Comparison of ENCODE assay signal across 8 cellular contexts in the genomic region with DNA sequence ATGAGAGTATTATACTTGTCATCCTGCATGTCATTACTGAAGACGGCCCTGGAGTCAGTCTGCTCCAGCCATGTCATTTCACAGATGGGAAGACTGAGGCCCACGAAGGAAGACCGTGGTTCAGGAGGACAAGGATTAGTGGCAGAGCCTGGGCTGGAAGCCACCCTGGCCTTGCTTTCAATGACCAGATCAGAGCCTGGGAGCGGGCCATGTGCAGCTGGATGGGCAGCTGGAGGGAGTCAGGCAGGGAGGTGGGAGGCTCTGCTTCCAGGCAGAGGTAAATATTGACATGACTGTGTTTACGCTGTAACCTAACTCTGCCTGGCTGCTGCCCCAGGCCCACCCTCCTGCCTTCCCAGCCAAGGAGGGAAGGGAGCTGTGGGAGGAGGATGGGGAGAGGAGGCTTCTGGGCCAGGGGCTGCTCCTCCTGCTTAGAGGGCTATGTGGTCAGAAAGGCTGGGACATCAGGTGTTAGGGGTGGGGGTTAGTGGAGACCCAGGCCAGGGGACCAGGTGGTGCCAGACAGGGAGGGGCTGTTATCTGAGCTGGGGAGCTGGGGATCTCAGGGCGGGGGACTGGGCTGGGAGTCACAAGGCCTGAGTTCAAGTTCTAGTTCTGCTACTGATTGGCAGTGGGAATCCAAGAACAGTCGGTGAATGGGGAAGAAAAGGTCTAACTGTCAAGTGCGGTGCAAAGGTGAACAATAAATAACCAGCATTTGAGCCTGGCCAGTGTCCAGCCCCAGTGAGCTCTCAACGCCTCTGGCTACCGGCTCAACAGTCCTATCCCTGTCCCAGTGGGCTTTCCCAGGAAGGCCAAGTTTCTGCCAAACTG. TPM values are rescaled to one million over a fixed set of nuclear protein-coding genes. Genes with fewer than 3 reads are reported as not detected.
DNase-seq lines count a peak whose midpoint lies in the region; ATAC-seq and TF ChIP-seq lines count a peak whose summit lies in the region.

No MANE protein-coding gene starts in this region.

- dilution Hi-C loops in mammary epithelial cell (cut with HindIII; ENCODE audit: low sequenced_read_pairs): loop anchor here (5.0 kb wide), 1 partner anchor 46 kb away; the partner anchor contains the start of gene ECE1

- WGBS in mammary epithelial cell (ENCODE audit: low coverage, missing lambda C conversion rate): 82% methylated on average over 8 of the region's 10 CpGs
- 24% methylated on average over 10 of the region's 10 CpGs for WGBS in liver
- WGBS in urinary bladder: 29% methylated on average over 10 of the region's 10 CpGs

- TF ChIP-seq RAD21 in liver (IDR thresholded peaks at IDR 0.05): no peak

- no peaks in the 10 kb centered on the region for H3K9me3 Mint-ChIP-seq in MCF 10A (ENCODE audit: unreplicated experiment)
- no peaks in the 10 kb centered on the region for H3K9me3 Mint-ChIP-seq in activated T-helper 1 cell treated with anti-CD3 and anti-CD28 coated beads, Interleukin-12 subunit alpha, Interleukin-12 subunit beta, Interleukin-2, Interleukin-4 antibody, amounts not matched to agents 30 ng/mL and 10 ng/mL and 1 ng/mL, durations not matched to agents 14 hours and 24 hours and 36 hours

- no peak overlapping the region for H3K4me2 ChIP-seq in mammary epithelial cell (ENCODE audit: insufficient read depth, low read depth, low read length)

- H3K36me3 Mint-ChIP-seq in MCF 10A (ENCODE audit: insufficient read depth, unreplicated experiment): no peaks in the 10 kb centered on the region
- peaks cover 28% of the 10 kb centered on the region for H3K36me3 Mint-ChIP-seq in activated T-helper 1 cell treated with anti-CD3 and anti-CD28 coated beads, Interleukin-12 subunit alpha, Interleukin-12 subunit beta, Interleukin-2, Interleukin-4 antibody, amounts not matched to agents 30 ng/mL and 10 ng/mL and 1 ng/mL, durations not matched to agents 14 hours and 24 hours and 36 hours (ENCODE audit: low read depth)

- ATAC-seq in HG03280 (IDR thresholded peaks at IDR 0.05; ENCODE audit: unreplicated experiment): no peak

- intact Hi-C loops in MCF 10A (cut with micrococcal nuclease) (no loop called here), mammary epithelial cell (cut with micrococcal nuclease) (no loop called here)
- intact Hi-C loops in activated T-helper 1 cell treated with anti-CD3 and anti-CD28 coated beads, Interleukin-12 subunit alpha, Interleukin-12 subunit beta, Interleukin-2, Interleukin-4 antibody, amounts not matched to agents 30 ng/mL and 10 ng/mL and 1 ng/mL, durations not matched to agents 14 hours and 24 hours and 36 hours (cut with micrococcal nuclease): no loop called here

- H3K36me3 ChIP-seq in mammary epithelial cell (ENCODE audit: insufficient read depth, low read length) (no peaks in the 10 kb centered on the region), liver (ENCODE audit: control insufficient read depth in 4 of 4, insufficient read depth in 3 of 4, low read depth in 1 of 4, low read length in 3 of 4) (no peaks in the 10 kb centered on the region), urinary bladder (ENCODE audit: insufficient read depth) (no peaks in the 10 kb centered on the region), H7 (replicated peaks; ENCODE audit: control insufficient read depth, insufficient read depth, low read length) (no peaks in the 10 kb centered on the region)

- in situ Hi-C loops in mammary epithelial cell (cut with MboI; ENCODE audit: low sequenced_read_pairs in 2 of 2): no loop called here

- CTCF ChIA-PET in MCF 10A (lab: Yijun Ruan, JAX): interaction anchor here (0.5 to 5.6 kb wide), 5 partner anchors 85 to 553 kb away, joined by 3 to 27 read pairs (median 4); no protein-coding TSS in a partner anchor
- CTCF ChIA-PET in mammary epithelial cell (lab: Charles Lee; ENCODE audit: low non-redundant PET): no interaction called here

- H3K27me3 ChIP-seq in mammary epithelial cell (ENCODE audit: insufficient read depth, low read length) (no peaks in the 10 kb centered on the region), liver (ENCODE audit: control insufficient read depth in 4 of 4, insufficient read depth in 4 of 4, low read length in 3 of 4) (no peaks in the 10 kb centered on the region), H7 (ENCODE audit: control insufficient read depth, insufficient read depth, low read length) (peaks cover 3% of the 10 kb centered on the region)

- H3K4me3 Mint-ChIP-seq in MCF 10A (ENCODE audit: unreplicated experiment): no peak overlapping the region
- H3K4me3 Mint-ChIP-seq in activated T-helper 1 cell treated with anti-CD3 and anti-CD28 coated beads, Interleukin-12 subunit alpha, Interleukin-12 subunit beta, Interleukin-2, Interleukin-4 antibody, amounts not matched to agents 30 ng/mL and 10 ng/mL and 1 ng/mL, durations not matched to agents 14 hours and 24 hours and 36 hours: peak overlapping the region; percentile 26

- peak overlapping the region; percentile 67 for H3K27ac Mint-ChIP-seq in MCF 10A (ENCODE audit: low read depth, unreplicated experiment)
- H3K27ac Mint-ChIP-seq in activated T-helper 1 cell treated with anti-CD3 and anti-CD28 coated beads, Interleukin-12 subunit alpha, Interleukin-12 subunit beta, Interleukin-2, Interleukin-4 antibody, amounts not matched to agents 30 ng/mL and 10 ng/mL and 1 ng/mL, durations not matched to agents 14 hours and 24 hours and 36 hours: peak overlapping the region; percentile 52

- no peaks in the 10 kb centered on the region for H4K20me1 ChIP-seq in mammary epithelial cell (ENCODE audit: insufficient read depth, low read length)

- DNase-seq in MCF 10A (ENCODE audit: unreplicated experiment) (no peak), mammary epithelial cell (no peak), T-helper 9 cell (no peak), H7 (no peak)
- DNase-seq in activated T-helper 1 cell treated with anti-CD3 and anti-CD28 coated beads, Interleukin-12 subunit alpha, Interleukin-12 subunit beta, Interleukin-2, Interleukin-4 antibody, amounts not matched to agents 30 ng/mL and 10 ng/mL and 1 ng/mL, durations not matched to agents 14 hours and 24 hours and 36 hours (ENCODE audit: low spot score): no peak

- no peaks in the 10 kb centered on the region for H3K27me3 Mint-ChIP-seq in MCF 10A (ENCODE audit: insufficient read depth, unreplicated experiment)
- no peaks in the 10 kb centered on the region for H3K27me3 Mint-ChIP-seq in activated T-helper 1 cell treated with anti-CD3 and anti-CD28 coated beads, Interleukin-12 subunit alpha, Interleukin-12 subunit beta, Interleukin-2, Interleukin-4 antibody, amounts not matched to agents 30 ng/mL and 10 ng/mL and 1 ng/mL, durations not matched to agents 14 hours and 24 hours and 36 hours (ENCODE audit: insufficient read depth)

- BruUV-seq in MCF 10A (replicated peaks; lab: Mats Ljungman, UMichigan): no TSS peak
- BruUV-seq in mammary epithelial cell (replicated peaks; lab: Mats Ljungman, UMichigan): no TSS peak

- POLR2A ChIA-PET in MCF 10A (lab: Yijun Ruan, JAX): interaction anchor here (0.6 to 2.6 kb wide), 4 partner anchors 10 to 78 kb away, joined by 3 to 11 read pairs (median 6); no protein-coding TSS in a partner anchor

- peaks cover 72% of the 10 kb centered on the region for H3K79me2 ChIP-seq in mammary epithelial cell (ENCODE audit: insufficient read depth, low read length)

- H3K27ac ChIP-seq in mammary epithelial cell (ENCODE audit: insufficient read depth, low read depth, low read length) (no peak overlapping the region), liver (ENCODE audit: low read depth in 1 of 2, low read length in 2 of 2) (peak overlapping the region; percentile 90 to 91), urinary bladder (ENCODE audit: low read depth) (peak overlapping the region; percentile 86)

- H3K4me1 ChIP-seq in mammary epithelial cell (ENCODE audit: insufficient read depth, low read length) (peaks cover 36% of the 10 kb centered on the region), liver (ENCODE audit: control insufficient read depth in 4 of 4, insufficient read depth in 4 of 4, low read length in 3 of 4) (peaks cover 37 to 95% (median 76%) of the 10 kb centered on the region in 4 donors), urinary bladder (ENCODE audit: insufficient read depth) (no peaks in the 10 kb centered on the region)

- H3K9me3 ChIP-seq in mammary epithelial cell (replicated peaks; ENCODE audit: insufficient read depth, low read length) (no peaks in the 10 kb centered on the region), liver (ENCODE audit: control insufficient read depth in 4 of 4, low read length in 3 of 4) (no peaks in the 10 kb centered on the region)

- no peak overlapping the region for H3K4me3 ChIP-seq in mammary epithelial cell (replicated peaks in 1 of 3; ENCODE audit: insufficient read depth in 1 of 3, low read depth in 2 of 3, low read length in 3 of 3)
- no peak overlapping the region for H3K4me3 ChIP-seq in liver (ENCODE audit: low read depth in 1 of 3, low read length in 3 of 3)
- H3K4me3 ChIP-seq in urinary bladder (ENCODE audit: low read depth, low read length): no peak overlapping the region
- no peak overlapping the region for H3K4me3 ChIP-seq in H7 (ENCODE audit: insufficient read depth, low read depth, low read length)

- peaks cover 46% of the 10 kb centered on the region for H3K4me1 Mint-ChIP-seq in MCF 10A (ENCODE audit: insufficient read depth, unreplicated experiment)
- H3K4me1 Mint-ChIP-seq in activated T-helper 1 cell treated with anti-CD3 and anti-CD28 coated beads, Interleukin-12 subunit alpha, Interleukin-12 subunit beta, Interleukin-2, Interleukin-4 antibody, amounts not matched to agents 30 ng/mL and 10 ng/mL and 1 ng/mL, durations not matched to agents 14 hours and 24 hours and 36 hours (ENCODE audit: low read depth): peaks cover 90% of the 10 kb centered on the region

- no peak overlapping the region for H3K9ac ChIP-seq in mammary epithelial cell (ENCODE audit: insufficient read depth, low read length)
- peak overlapping the region; percentile 17 to 29 for H3K9ac ChIP-seq in liver (ENCODE audit: low read depth in 1 of 2, low read length in 2 of 2)

- H2AFZ ChIP-seq in mammary epithelial cell (ENCODE audit: low read depth, low read length): no peak overlapping the region

- TF ChIP-seq CTCF in MCF 10A (IDR thresholded peaks at IDR 0.05; ENCODE audit: unreplicated experiment) (no peak), mammary epithelial cell (conservative IDR thresholded peaks at IDR 0.05 in 1 of 2, IDR thresholded peaks at IDR 0.05 in 1 of 2; ENCODE audit: extremely low read depth in 1 of 2, insufficient read depth in 1 of 2, low read depth in 1 of 2, low read length in 2 of 2) (no peak), liver (IDR thresholded peaks at IDR 0.05; ENCODE audit: low read depth, low read length, missing input control) (no peak)

TF ChIP-seq in liver, 16 proteins besides CTCF, POLR2A, EP300 and RAD21 (continues in another document):
- no peak for TF ChIP-seq HNF4G (IDR thresholded peaks at IDR 0.05)

RNA-seq across cellular contexts. Expression of gene ECE1, which starts 48.5 kb away (rescaled TPM):
- total RNA-seq in MCF 10A (2022) (40.0 and 46.8 TPM in 2 replicates), mammary epithelial cell (100 to 1,000 TPM in 1 of 2 donors, 10 to 100 TPM in 1; 86.3 to 153 TPM), liver (10 to 100 TPM; 38.9 to 40.2 TPM), urinary bladder (32.5 TPM)
- polyA plus RNA-seq in mammary epithelial cell (65.7 TPM), liver (10 to 100 TPM; 29.3 to 46.4 TPM), urinary bladder (121 TPM)
- 75.5 TPM for polyA minus RNA-seq in mammary epithelial cell
- 139 and 140 TPM in 2 replicates for total RNA-seq in activated T-helper 1 cell treated with anti-CD3 and anti-CD28 coated beads, Interleukin-12 subunit alpha, Interleukin-12 subunit beta, Interleukin-2, Interleukin-4 antibody, amounts not matched to agents 30 ng/mL and 10 ng/mL and 1 ng/mL, durations not matched to agents 14 hours and 24 hours and 36 hours
- 46.4 and 53.8 TPM in 2 replicates for total RNA-seq in H7 (2014; rRNA removed; shearing (Covaris generic))
